ENCODE assay signal across 8 cellular contexts in genomic region chr19:49145485-49146407, GRCh38. TPM values are rescaled to one million over a fixed set of nuclear protein-coding genes. Genes with fewer than 3 reads are reported as not detected.
A peak's percentile ranks its signal among the peaks of the same experiment; 100 is the strongest.
DNase-seq lines count a peak whose midpoint lies in the region; ATAC-seq and TF ChIP-seq lines count a peak whose summit lies in the region.

No MANE protein-coding gene starts in this region.

- H3K4me1 Mint-ChIP-seq in endodermal cell: peaks cover 17% of the 10 kb centered on the region

- H3K27me3 Mint-ChIP-seq in endodermal cell (ENCODE audit: insufficient read depth): peaks cover 10% of the 10 kb centered on the region

- H3K9ac ChIP-seq in endodermal cell (ENCODE audit: extremely low read depth, low read length, poor library complexity, severe bottlenecking): no peak overlapping the region

- H3K9me3 ChIP-seq in endodermal cell (ENCODE audit: control insufficient read depth, low read length): no peaks in the 10 kb centered on the region
- H3K9me3 ChIP-seq in mesodermal cell (ENCODE audit: control insufficient read depth, low read length): no peaks in the 10 kb centered on the region

- H3K27ac ChIP-seq in endodermal cell (ENCODE audit: low read depth, low read length) (no peak overlapping the region), mesodermal cell (ENCODE audit: low read depth, low read length, severe bottlenecking) (peak overlapping the region; percentile 16)

- H3K4me3 ChIP-seq in endodermal cell (ENCODE audit: low read length): peak overlapping the region; percentile 71
- H3K4me3 ChIP-seq in mesodermal cell (ENCODE audit: extremely low read depth, insufficient read depth, low read length, poor library complexity, severe bottlenecking): peak overlapping the region; percentile 33

- DNase-seq in NCI-H345 (lab: John Stamatoyannopoulos, UW): peak; percentile 17
- DNase-seq in NCI-H345 treated with DMSO at 0.1 percent for 48 hours (lab: John Stamatoyannopoulos, UW; ENCODE audit: unreplicated experiment): no peak
- DNase-seq in NCI-H526 (lab: John Stamatoyannopoulos, UW): peak; percentile 57 to 86
- DNase-seq in activated CD8-positive, alpha-beta memory T cell treated with anti-CD3 and anti-CD28 coated beads for 48 hours (ENCODE audit: low read depth in 2 of 3, low spot score in 2 of 3): peak; percentile 60 to 88 (median 85)
- DNase-seq in endodermal cell: peak; percentile 99
- DNase-seq in stimulated activated CD8-positive, alpha-beta memory T cell treated with anti-CD3 and anti-CD28 coated beads, Interleukin-15, amount 100 ng/mL, for 4 hours (ENCODE audit: low read depth in 2 of 2): peak; percentile 38 to 49

- peak overlapping the region; percentile 64 for H3K4me3 Mint-ChIP-seq in endodermal cell

- ATAC-seq in GM19463 (IDR thresholded peaks at IDR 0.05; ENCODE audit: unreplicated experiment): no peak

- peak overlapping the region; percentile 93 for H3K27ac Mint-ChIP-seq in endodermal cell

- H3K36me3 ChIP-seq in endodermal cell (ENCODE audit: control insufficient read depth, insufficient read depth, low read length) (no peaks in the 10 kb centered on the region), mesodermal cell (ENCODE audit: control insufficient read depth, insufficient read depth, low read length) (no peaks in the 10 kb centered on the region)

- no peaks in the 10 kb centered on the region for H3K27me3 ChIP-seq in endodermal cell (ENCODE audit: control insufficient read depth, insufficient read depth, low read length, poor library complexity, severe bottlenecking)

- H3K4me1 ChIP-seq in endodermal cell (ENCODE audit: control insufficient read depth, insufficient read depth, low read length) (peaks cover 2% of the 10 kb centered on the region), mesodermal cell (ENCODE audit: control insufficient read depth, insufficient read depth, low read length, poor library complexity, severe bottlenecking) (peaks cover 7% of the 10 kb centered on the region)

- 10 to 24% methylated on average over 11 to 31 of the region's 31 CpGs for WGBS in endodermal cell (ENCODE audit: insufficient coverage in 1 of 2, insufficient read length in 1 of 2), 2 experiments
- 24 to 29% methylated on average over 11 to 14 of the region's 31 CpGs for WGBS in mesodermal cell (ENCODE audit: insufficient coverage in 2 of 2), 2 experiments

- TF ChIP-seq CTCF in endodermal cell (conservative IDR thresholded peaks at IDR 0.05): peak; percentile 99

- no peaks in the 10 kb centered on the region for H3K9me3 Mint-ChIP-seq in endodermal cell

- H3K36me3 Mint-ChIP-seq in endodermal cell (ENCODE audit: low read depth): no peaks in the 10 kb centered on the region

RNA-seq across cellular contexts. Expression of gene HRC, which starts 9.4 kb away (rescaled TPM):
- 1 to 10 TPM in 1 of 2 donors, under 1 TPM in 1; 0.57 to 3.9 TPM for total RNA-seq in endodermal cell
- polyA plus RNA-seq in endodermal cell (2013, experiment 1 of 2): 5.1 TPM
- 3.8 TPM for polyA plus RNA-seq in endodermal cell (2013, experiment 2 of 2)
- polyA plus RNA-seq in mesodermal cell (2013, experiment 1 of 2): 11.2 TPM
- polyA plus RNA-seq in mesodermal cell (2013, experiment 2 of 2): 10.9 TPM

RNA-seq across cellular contexts. Expression of gene TRPM4, which starts 11.8 kb away (rescaled TPM):
- total RNA-seq in endodermal cell: 10 to 100 TPM; 22.0 to 33.3 TPM
- 16.5 TPM for polyA plus RNA-seq in endodermal cell (2013, experiment 1 of 2)
- polyA plus RNA-seq in endodermal cell (2013, experiment 2 of 2): 13.7 TPM
- polyA plus RNA-seq in mesodermal cell (2013, experiment 1 of 2): 25.4 TPM
- 22.0 TPM for polyA plus RNA-seq in mesodermal cell (2013, experiment 2 of 2)

RNA-seq across cellular contexts. Expression of gene PPFIA3, which starts 26.4 kb away (rescaled TPM):
- total RNA-seq in endodermal cell: 10 to 100 TPM in 1 of 2 donors, 1 to 10 TPM in 1; 7.4 to 16.5 TPM
- 21.1 TPM for polyA plus RNA-seq in endodermal cell (2013, experiment 1 of 2)
- polyA plus RNA-seq in endodermal cell (2013, experiment 2 of 2): 20.8 TPM
- polyA plus RNA-seq in mesodermal cell (2013, experiment 1 of 2): 18.0 TPM
- polyA plus RNA-seq in mesodermal cell (2013, experiment 2 of 2): 13.7 TPM

RNA-seq across cellular contexts. Expression of gene C19orf73, which starts 26.8 kb away (rescaled TPM):
- 1 to 10 TPM; 1.9 to 2.5 TPM for total RNA-seq in endodermal cell
- polyA plus RNA-seq in endodermal cell (2013, experiment 1 of 2): 2.2 TPM
- polyA plus RNA-seq in endodermal cell (2013, experiment 2 of 2): 1.9 TPM
- 2.5 TPM for polyA plus RNA-seq in mesodermal cell (2013, experiment 1 of 2)
- polyA plus RNA-seq in mesodermal cell (2013, experiment 2 of 2): 2.5 TPM

RNA-seq across cellular contexts. Expression of gene LIN7B, which starts 31.6 kb away (rescaled TPM):
- 10 to 100 TPM in 1 of 2 donors, 1 to 10 TPM in 1; 9.5 to 14.9 TPM for total RNA-seq in endodermal cell
- polyA plus RNA-seq in endodermal cell (2013, experiment 1 of 2): 7.9 TPM
- 8.4 TPM for polyA plus RNA-seq in endodermal cell (2013, experiment 2 of 2)
- 14.7 TPM for polyA plus RNA-seq in mesodermal cell (2013, experiment 1 of 2)
- polyA plus RNA-seq in mesodermal cell (2013, experiment 2 of 2): 9.3 TPM
